ENCODE assay signal across 17 cellular contexts in genomic region chr9:5953743-5954707, GRCh38.
A peak's percentile ranks its signal among the peaks of the same experiment; 100 is the strongest.
DNase-seq lines count a peak whose midpoint lies in the region; TF ChIP-seq lines count a peak whose summit lies in the region.
"Had no signal": no experiment of that assay in that cellular context is flagged by ENCODE, and none has a peak within 500 bp of the region (broad histone marks: within the 10 kb centered on the region; RNA-seq: fewer than 3 reads in every experiment).

No MANE protein-coding gene starts in this region.

- H3K36me3 ChIP-seq in adipocyte (ENCODE audit: control insufficient read depth, insufficient read depth, low read length, severe bottlenecking) = peaks cover 8% of the 10 kb centered on the region
- H3K36me3 ChIP-seq: gastroesophageal sphincter, upper lobe of left lung had no signal

- no peaks in the 10 kb centered on the region for H3K27me3 ChIP-seq in adipocyte (replicated peaks; ENCODE audit: control insufficient read depth, insufficient read depth, low read length)
- H3K27me3 ChIP-seq: gastroesophageal sphincter, upper lobe of left lung had no signal

- H3K9ac ChIP-seq in adipocyte (ENCODE audit: low read length) = no peak overlapping the region

- H3K4me3 ChIP-seq in LNCaP clone FGC (ENCODE audit: low read depth, low read length) (no peak overlapping the region; the same call in 1 of the 2 replicates), adipocyte (ENCODE audit: low read length) (no peak overlapping the region)
- H3K4me3 ChIP-seq: gastroesophageal sphincter, psoas muscle, upper lobe of left lung had no signal

- no peak for TF ChIP-seq CTCF in LNCaP clone FGC (IDR thresholded peaks at IDR 0.05; ENCODE audit: control insufficient read depth, extremely low read depth, insufficient read depth)

- DNase-seq in EH (ENCODE audit: low read depth) (peak; percentile 16), LNCaP clone FGC (ENCODE audit: low read depth) (peak; percentile 13), adipocyte (ENCODE audit: low read depth) (peak; percentile 7), left kidney (ENCODE audit: low read depth, low spot score) (peak; percentile 5), middle frontal gyrus (ENCODE audit: extremely low spot score, low spot score) (no peak), RPMI8226 (no peak), NCI-H146 treated with DMSO at 0.1 percent for 48 hours (lab: John Stamatoyannopoulos, UW; ENCODE audit: unreplicated experiment) (no peak), HK-2 (ENCODE audit: unreplicated experiment) (no peak)
- DNase-seq: activated CD8-positive, alpha-beta T cell treated with anti-CD3 and anti-CD28 coated beads for 36 hours; activated effector memory CD4-positive, alpha-beta T cell treated with Interleukin-2 at 50 U/mL for 16 hours; DND-41; effector memory CD4-positive, alpha-beta T cell; NCI-H524 treated with DMSO at 0.1 percent for 48 hours; psoas muscle; Right ventricle myocardium superior; upper lobe of left lung had no signal

- H3K9me3 ChIP-seq in adipocyte (ENCODE audit: control insufficient read depth, low read length) = no peaks in the 10 kb centered on the region
- H3K9me3 ChIP-seq: gastroesophageal sphincter, psoas muscle, upper lobe of left lung had no signal

- H3K4me1 ChIP-seq in adipocyte (ENCODE audit: control insufficient read depth, insufficient read depth, low read length) = peaks cover 16% of the 10 kb centered on the region

Comparison
In these comparisons a context has a peak if more than half of its experiments do, and no peak if none do; other contexts are left out.
1. DNase-seq: peak in EH (single experiment), LNCaP clone FGC (single experiment), adipocyte (single experiment) and left kidney (single experiment); none in middle frontal gyrus (single experiment), RPMI8226 (single experiment), NCI-H146 treated with DMSO at 0.1 percent for 48 hours (single experiment) and HK-2 (single experiment).